ENCODE assay signal across 23 cellular contexts in the genomic region with DNA sequence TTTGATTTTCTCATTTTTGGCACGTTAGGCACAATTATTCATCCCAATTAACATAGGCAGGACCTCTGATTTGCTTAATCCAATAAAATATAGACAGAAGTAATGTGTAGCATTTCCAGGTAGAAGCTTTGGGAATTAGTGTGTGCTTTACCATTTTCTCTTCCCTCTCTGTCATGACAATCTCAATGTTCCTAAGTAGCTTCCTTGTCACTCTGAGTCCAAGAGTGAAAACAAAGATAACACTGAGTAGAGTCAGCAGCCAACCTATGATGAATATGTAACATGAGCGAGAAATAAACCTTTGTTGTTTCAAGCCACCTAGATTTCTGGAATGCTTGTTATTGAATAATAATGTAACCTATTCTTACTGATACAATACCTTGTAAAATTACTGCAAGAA.
"Had no signal": no experiment of that assay in that cellular context is flagged by ENCODE, and none has a peak within 500 bp of the region (broad histone marks: within the 10 kb centered on the region; RNA-seq: fewer than 3 reads in every experiment).

No MANE protein-coding gene starts in this region.

- H3K27ac ChIP-seq: colonic mucosa, coronary artery, dorsolateral prefrontal cortex, epithelial cell of prostate, esophagus muscularis mucosa, esophagus squamous epithelium, foreskin keratinocyte, gastrocnemius medialis, gastroesophageal sphincter, heart left ventricle, heart right ventricle had no signal

- H3K36me3 ChIP-seq: colonic mucosa, esophagus muscularis mucosa, esophagus squamous epithelium, gastrocnemius medialis, gastroesophageal sphincter, heart left ventricle, heart right ventricle had no signal

- DNase-seq: colonic mucosa; cortex of kidney; dermis blood vessel endothelial cell; dorsolateral prefrontal cortex; effector CD4-positive, alpha-beta T cell; effector CD8-positive, alpha-beta T cell; effector memory CD4-positive, alpha-beta T cell; effector memory CD8-positive, alpha-beta T cell; endodermal cell; erythroblast; esophagus squamous epithelium; foreskin fibroblast; foreskin keratinocyte; foreskin melanocyte; gastrocnemius medialis; glutamatergic neuron; head of caudate nucleus; heart left ventricle; heart right ventricle had no signal

- H3K4me3 ChIP-seq: colonic mucosa, coronary artery, dorsolateral prefrontal cortex, esophagus muscularis mucosa, esophagus squamous epithelium, gastrocnemius medialis, gastroesophageal sphincter, heart left ventricle, heart right ventricle had no signal

- H3K27me3 ChIP-seq: colonic mucosa, esophagus muscularis mucosa, esophagus squamous epithelium, foreskin keratinocyte, gastrocnemius medialis, gastroesophageal sphincter, heart left ventricle, heart right ventricle had no signal

- H3K9me3 ChIP-seq: colonic mucosa, esophagus muscularis mucosa, esophagus squamous epithelium, gastrocnemius medialis, gastroesophageal sphincter, heart left ventricle, heart right ventricle had no signal
